Comparison of ENCODE assay signal across 9 cellular contexts in genomic region chr10:125148021-125148439, GRCh38. TPM values are rescaled to one million over a fixed set of nuclear protein-coding genes. Genes with fewer than 3 reads are reported as not detected.
DNase-seq lines count a peak whose midpoint lies in the region; TF ChIP-seq lines count a peak whose summit lies in the region.
"Had no signal": no experiment of that assay in that cellular context is flagged by ENCODE, and none has a peak within 500 bp of the region (broad histone marks: within the 10 kb centered on the region; RNA-seq: fewer than 3 reads in every experiment).

No MANE protein-coding gene starts in this region.

- TF ChIP-seq POLR2A in vagina (IDR thresholded peaks at IDR 0.05) = no peak

- no peak overlapping the region for H4K5ac ChIP-seq in mesendoderm (ENCODE audit: low read length)

- intact Hi-C loops in colonic mucosa (cut with DNase I) = no loop called here
- intact Hi-C loops in vagina (cut with DNase I) = loop anchor here (5.0 kb wide), 1 partner anchor 86 kb away; no protein-coding TSS in a partner anchor

- peaks cover 97% of the 10 kb centered on the region for H3K79me2 ChIP-seq in mesendoderm (ENCODE audit: control insufficient read depth, insufficient read depth, low read length)

- no peak overlapping the region for H2BK120ac ChIP-seq in mesendoderm (ENCODE audit: low read depth, low read length)

- H3K79me1 ChIP-seq in mesendoderm (ENCODE audit: low read length) = peaks cover 16% of the 10 kb centered on the region

- peak; percentile 34 for DNase-seq in activated effector memory CD4-positive, alpha-beta T cell treated with anti-CD3 and anti-CD28 coated beads, Interleukin-2, amount 50 U/mL, for 16 hours
- DNase-seq in activated effector memory CD4-positive, alpha-beta T cell treated with Interleukin-2 at 50 U/mL for 16 hours = no peak
- DNase-seq in colonic mucosa = peak; percentile 51
- DNase-seq in vagina (ENCODE audit: extremely low spot score in 2 of 2) = no peak
- no peak for DNase-seq in CD1c-positive myeloid dendritic cell (ENCODE audit: extremely low spot score)
- DNase-seq in mesendoderm = no peak
- DNase-seq in activated CD4-positive, CD25-positive, alpha-beta regulatory T cell treated with anti-CD3 and anti-CD28 coated beads, Interleukin-2, amount 50 U/mL, for 72 hours = no peak
- DNase-seq: T-helper 9 cell had no signal

- no peak overlapping the region for H4K8ac ChIP-seq in mesendoderm (ENCODE audit: low read depth, low read length)

- no peak overlapping the region for H3K56ac ChIP-seq in mesendoderm (ENCODE audit: low read length)

- H3K9ac ChIP-seq in colonic mucosa (ENCODE audit: low read depth in 2 of 2, low read length in 2 of 2) (peak overlapping the region in 1 of 2 donors; percentile 35), mucosa of rectum (ENCODE audit: low read depth in 1 of 2, low read length in 2 of 2) (peak overlapping the region; percentile 44 to 53), mesendoderm (ENCODE audit: low read length) (no peak overlapping the region)

- no peak overlapping the region for H2BK15ac ChIP-seq in mesendoderm (replicated peaks; ENCODE audit: low read depth)

- no peak overlapping the region for H2AK5ac ChIP-seq in mesendoderm (ENCODE audit: low read length)

- H3K4me3 ChIP-seq in colonic mucosa = no peak overlapping the region
- H3K4me3 ChIP-seq in mucosa of rectum (ENCODE audit: low read length in 2 of 2) = peak overlapping the region in 1 of 2 donors; percentile 37
- no peak overlapping the region for H3K4me3 ChIP-seq in vagina
- no peak overlapping the region for H3K4me3 ChIP-seq in mesendoderm (ENCODE audit: low read length)

- H3K23ac ChIP-seq in mesendoderm (ENCODE audit: low read length) = no peak overlapping the region

- H3K27me3 ChIP-seq in colonic mucosa (no peaks in the 10 kb centered on the region), mucosa of rectum (ENCODE audit: control insufficient read depth in 2 of 2, insufficient read depth in 2 of 2, low read length in 2 of 2) (no peaks in the 10 kb centered on the region), vagina (no peaks in the 10 kb centered on the region), mesendoderm (ENCODE audit: insufficient read depth, low read length, poor library complexity) (no peaks in the 10 kb centered on the region)

- no CpG with 5 or more reads among the region's 7 CpGs for WGBS in mesendoderm (ENCODE audit: extremely low coverage, insufficient coverage, low lambda C conversion rate)

- H3K4me2 ChIP-seq in mesendoderm (ENCODE audit: low read length) = no peak overlapping the region

- H3K27ac ChIP-seq in colonic mucosa (peak overlapping the region; percentile 97), mucosa of rectum (ENCODE audit: low read depth in 2 of 2, low read length in 2 of 2) (peak overlapping the region; percentile 95 to 97), vagina (peak overlapping the region; percentile 76), mesendoderm (ENCODE audit: low read depth, low read length) (no peak overlapping the region)

- TF ChIP-seq CTCF in colonic mucosa (IDR thresholded peaks at IDR 0.05) (no peak), vagina (IDR thresholded peaks at IDR 0.05) (no peak)

- H3K4ac ChIP-seq in mesendoderm (ENCODE audit: low read depth, low read length) = no peak overlapping the region

- H3K9me3 ChIP-seq in colonic mucosa (no peaks in the 10 kb centered on the region), mucosa of rectum (ENCODE audit: control insufficient read depth in 2 of 2, low read length in 2 of 2) (no peaks in the 10 kb centered on the region), vagina (no peaks in the 10 kb centered on the region)

- no peak overlapping the region for H2BK5ac ChIP-seq in mesendoderm (ENCODE audit: low read length)

- H3K18ac ChIP-seq in mesendoderm (ENCODE audit: low read length) = no peak overlapping the region

- H3K36me3 ChIP-seq in colonic mucosa (no peaks in the 10 kb centered on the region), mucosa of rectum (ENCODE audit: control insufficient read depth in 2 of 2, insufficient read depth in 2 of 2, low read length in 2 of 2) (no peaks in the 10 kb centered on the region), vagina (no peaks in the 10 kb centered on the region), mesendoderm (ENCODE audit: control insufficient read depth, insufficient read depth, low read length) (peaks cover 5% of the 10 kb centered on the region)

- H3K4me1 ChIP-seq in colonic mucosa = peaks cover 54% of the 10 kb centered on the region
- H3K4me1 ChIP-seq in mucosa of rectum (ENCODE audit: control insufficient read depth in 2 of 2, insufficient read depth in 2 of 2, low read length in 2 of 2) = peaks cover 55 to 68% of the 10 kb centered on the region in 2 donors
- H3K4me1 ChIP-seq in vagina = peaks cover 95% of the 10 kb centered on the region
- H3K4me1 ChIP-seq in mesendoderm (ENCODE audit: control insufficient read depth, low read depth, low read length) = peaks cover 41% of the 10 kb centered on the region

RNA-seq across cellular contexts. Expression of gene CTBP2, which starts 12.3 kb away (rescaled TPM):
- total RNA-seq in colonic mucosa (100 to 1,000 TPM; 106 to 172 TPM), vagina (74.4 TPM)
- polyA plus RNA-seq in mesendoderm (2013, experiment 1 of 2) = 135 TPM
- 136 TPM for polyA plus RNA-seq in mesendoderm (2013, experiment 2 of 2)

Comparison
In these comparisons a context has a peak if more than half of its experiments do, and no peak if none do; other contexts are left out.
1. DNase-seq: peak in activated effector memory CD4-positive, alpha-beta T cell treated with anti-CD3 and anti-CD28 coated beads, Interleukin-2, amount 50 U/mL, for 16 hours (single experiment) and colonic mucosa (single experiment); none in activated effector memory CD4-positive, alpha-beta T cell treated with Interleukin-2 at 50 U/mL for 16 hours (single experiment), vagina (0 of 2), CD1c-positive myeloid dendritic cell (single experiment), mesendoderm (single experiment) and activated CD4-positive, CD25-positive, alpha-beta regulatory T cell treated with anti-CD3 and anti-CD28 coated beads, Interleukin-2, amount 50 U/mL, for 72 hours (single experiment).